ENCODE assay signal across 24 cellular contexts in the genomic region with DNA sequence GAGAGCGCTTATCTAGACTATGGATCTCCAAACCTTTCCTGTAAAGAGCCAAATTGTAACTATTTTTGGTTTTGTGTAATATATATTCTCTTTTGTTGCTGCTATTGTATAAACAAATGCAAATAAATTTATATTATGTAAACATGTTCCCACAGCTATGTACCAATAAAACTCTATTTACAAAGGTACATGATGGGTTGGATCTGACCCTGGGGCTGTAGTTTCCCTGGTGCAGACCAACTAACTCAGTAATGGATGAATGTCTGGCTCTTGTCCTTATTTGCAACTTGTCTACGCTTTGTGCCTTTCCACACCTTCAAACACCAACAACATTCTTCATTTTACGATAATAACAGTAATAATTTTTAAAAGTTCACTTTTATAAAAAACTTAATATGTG.
"Had no signal": no experiment of that assay in that cellular context is flagged by ENCODE, and none has a peak within 500 bp of the region (broad histone marks: within the 10 kb centered on the region; RNA-seq: fewer than 3 reads in every experiment).

No MANE protein-coding gene starts in this region.

- H3K4me3 ChIP-seq: coronary artery, dorsolateral prefrontal cortex, esophagus muscularis mucosa, esophagus squamous epithelium, gastrocnemius medialis, gastroesophageal sphincter, heart left ventricle, heart right ventricle, hepatocyte had no signal

- H3K27ac ChIP-seq: coronary artery, dorsolateral prefrontal cortex, epithelial cell of prostate, esophagus muscularis mucosa, esophagus squamous epithelium, foreskin keratinocyte, gastrocnemius medialis, gastroesophageal sphincter, heart left ventricle, heart right ventricle, hepatocyte had no signal

- ATAC-seq: effector memory CD8-positive, alpha-beta T cell; foreskin keratinocyte; gastrocnemius medialis; gastroesophageal sphincter; heart left ventricle; heart right ventricle had no signal

- DNase-seq: cortex of kidney; dermis blood vessel endothelial cell; dorsolateral prefrontal cortex; effector CD4-positive, alpha-beta T cell; effector CD8-positive, alpha-beta T cell; effector memory CD4-positive, alpha-beta T cell; effector memory CD8-positive, alpha-beta T cell; endodermal cell; erythroblast; esophagus squamous epithelium; foreskin fibroblast; foreskin keratinocyte; foreskin melanocyte; gastrocnemius medialis; glutamatergic neuron; head of caudate nucleus; heart left ventricle; heart right ventricle; hippocampal formation had no signal
